13 cellular contexts compared by ENCODE assay signal in genomic region chr19:5002143-5002542, GRCh38. TPM values are rescaled to one million over a fixed set of nuclear protein-coding genes. Genes with fewer than 3 reads are reported as not detected.
DNase-seq lines count a peak whose midpoint lies in the region; TF ChIP-seq lines count a peak whose summit lies in the region.
"Had no signal": no experiment of that assay in that cellular context is flagged by ENCODE, and none has a peak within 500 bp of the region (broad histone marks: within the 10 kb centered on the region; RNA-seq: fewer than 3 reads in every experiment).

No MANE protein-coding gene starts in this region.

- H3K27ac Mint-ChIP-seq in chondrocyte (ENCODE audit: unreplicated experiment): peak overlapping the region; percentile 93
- H3K27ac Mint-ChIP-seq in neural crest cell (ENCODE audit: unreplicated experiment): peak overlapping the region; percentile 47
- H3K27ac Mint-ChIP-seq: mesothelial cell of epicardium had no signal

- H3K27ac ChIP-seq in C4-2B: peak overlapping the region; percentile 72
- H3K27ac ChIP-seq: coronary artery had no signal

- TF ChIP-seq CTCF in C4-2B (conservative IDR thresholded peaks at IDR 0.05) (no peak), chondrocyte (IDR thresholded peaks at IDR 0.05) (no peak), neural crest cell (conservative IDR thresholded peaks at IDR 0.05) (no peak)

- DNase-seq in MG63 (peak; percentile 59), chondrocyte (ENCODE audit: low spot score) (no peak), neural crest cell (ENCODE audit: low read depth, low spot score) (no peak), NAMALWA (ENCODE audit: low spot score) (no peak), HuH-7.5 (ENCODE audit: low spot score) (no peak), OCI-M1 (lab: John Stamatoyannopoulos, UW) (no peak), putamen (ENCODE audit: low spot score) (no peak)

- no peaks in the 10 kb centered on the region for H3K9me3 Mint-ChIP-seq in chondrocyte (ENCODE audit: low read depth)
- H3K9me3 Mint-ChIP-seq in neural crest cell: peaks cover 3% of the 10 kb centered on the region
- H3K9me3 Mint-ChIP-seq: CD8-positive, alpha-beta memory T cell; type B pancreatic cell had no signal

- no peak overlapping the region for H3K4me3 ChIP-seq in MG63
- H3K4me3 ChIP-seq: coronary artery, HAP-1 had no signal

- no peaks in the 10 kb centered on the region for H3K27me3 Mint-ChIP-seq in chondrocyte (ENCODE audit: low read depth)
- no peaks in the 10 kb centered on the region for H3K27me3 Mint-ChIP-seq in neural crest cell (ENCODE audit: low read depth)
- H3K27me3 Mint-ChIP-seq: CD8-positive, alpha-beta memory T cell; type B pancreatic cell had no signal

- H3K9me3 ChIP-seq in MG63: no peaks in the 10 kb centered on the region
- H3K9me3 ChIP-seq: HAP-1 had no signal

- H3K36me3 Mint-ChIP-seq in chondrocyte (ENCODE audit: low read depth): peaks cover 6% of the 10 kb centered on the region
- peaks cover 12% of the 10 kb centered on the region for H3K36me3 Mint-ChIP-seq in neural crest cell (ENCODE audit: low read depth)

- H3K27me3 ChIP-seq in MG63: no peaks in the 10 kb centered on the region

- H3K4me3 Mint-ChIP-seq in chondrocyte (ENCODE audit: unreplicated experiment) (no peak overlapping the region), neural crest cell (no peak overlapping the region)
- H3K4me3 Mint-ChIP-seq: CD8-positive, alpha-beta memory T cell; mesothelial cell of epicardium; type B pancreatic cell had no signal

- H3K36me3 ChIP-seq in MG63: no peaks in the 10 kb centered on the region
- H3K36me3 ChIP-seq: HAP-1 had no signal

- H3K4me1 Mint-ChIP-seq in chondrocyte (ENCODE audit: low read depth): peaks cover 33% of the 10 kb centered on the region
- H3K4me1 Mint-ChIP-seq in neural crest cell: no peaks in the 10 kb centered on the region
- H3K4me1 Mint-ChIP-seq: mesothelial cell of epicardium had no signal

RNA-seq across cellular contexts. Expression of gene KDM4B, which starts 33.2 kb away (rescaled TPM):
- total RNA-seq in MG63 (2014; rRNA removed; shearing (Covaris generic); ENCODE audit: low replicate concordance): 10.3 and 23.5 TPM in 2 replicates
- total RNA-seq in chondrocyte (50.7 to 53.2 TPM (median 52.2 TPM) in 3 replicates), neural crest cell (43.3 and 45.4 TPM in 2 replicates)
